Comparison of ENCODE assay signal across 1 cellular context in the genomic region with DNA sequence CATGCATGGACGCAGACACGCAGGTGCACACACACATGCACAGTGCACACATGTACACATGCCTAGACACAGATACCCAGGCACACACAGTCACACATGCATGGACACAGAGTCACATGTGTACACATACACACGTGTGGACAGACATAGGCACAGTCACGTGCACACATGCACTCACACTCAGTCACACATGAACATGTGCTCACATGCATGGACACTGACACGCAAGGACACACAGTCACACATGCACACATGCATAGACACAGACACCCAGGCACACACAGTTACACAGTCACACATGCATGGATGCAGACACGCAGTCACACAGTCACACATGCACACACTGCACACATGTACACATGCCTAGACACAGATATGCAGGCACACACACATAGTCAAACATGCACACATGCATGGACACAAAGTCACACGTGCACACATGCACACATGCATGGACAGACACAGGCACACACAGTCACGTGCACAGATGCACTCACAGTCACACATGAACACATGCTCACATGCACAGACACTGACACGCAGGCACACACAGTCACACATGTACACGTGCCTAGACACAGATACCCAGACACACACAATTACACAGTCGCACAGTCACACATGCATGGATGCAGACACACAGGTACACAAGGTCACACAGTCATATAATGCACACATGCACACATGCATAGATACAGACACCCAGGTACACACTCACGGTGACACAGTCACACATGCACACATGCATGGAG.
TF ChIP-seq lines count a peak whose summit lies in the region.

No MANE protein-coding gene starts in this region.

TF ChIP-seq in HepG2, 621 proteins besides CTCF, POLR2A, EP300 and RAD21:
- TF ChIP-seq, protein P1, sequence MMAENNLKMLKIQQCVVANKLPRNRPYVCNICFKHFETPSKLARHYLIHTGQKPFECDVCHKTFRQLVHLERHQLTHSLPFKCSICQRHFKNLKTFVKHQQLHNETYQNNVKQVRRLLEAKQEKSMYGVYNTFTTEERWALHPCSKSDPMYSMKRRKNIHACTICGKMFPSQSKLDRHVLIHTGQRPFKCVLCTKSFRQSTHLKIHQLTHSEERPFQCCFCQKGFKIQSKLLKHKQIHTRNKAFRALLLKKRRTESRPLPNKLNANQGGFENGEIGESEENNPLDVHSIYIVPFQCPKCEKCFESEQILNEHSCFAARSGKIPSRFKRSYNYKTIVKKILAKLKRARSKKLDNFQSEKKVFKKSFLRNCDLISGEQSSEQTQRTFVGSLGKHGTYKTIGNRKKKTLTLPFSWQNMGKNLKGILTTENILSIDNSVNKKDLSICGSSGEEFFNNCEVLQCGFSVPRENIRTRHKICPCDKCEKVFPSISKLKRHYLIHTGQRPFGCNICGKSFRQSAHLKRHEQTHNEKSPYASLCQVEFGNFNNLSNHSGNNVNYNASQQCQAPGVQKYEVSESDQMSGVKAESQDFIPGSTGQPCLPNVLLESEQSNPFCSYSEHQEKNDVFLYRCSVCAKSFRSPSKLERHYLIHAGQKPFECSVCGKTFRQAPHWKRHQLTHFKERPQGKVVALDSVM (CRISPR knock-in tag; IDR thresholded peaks at IDR 0.05), result no peak
- TF ChIP-seq, protein P2, sequence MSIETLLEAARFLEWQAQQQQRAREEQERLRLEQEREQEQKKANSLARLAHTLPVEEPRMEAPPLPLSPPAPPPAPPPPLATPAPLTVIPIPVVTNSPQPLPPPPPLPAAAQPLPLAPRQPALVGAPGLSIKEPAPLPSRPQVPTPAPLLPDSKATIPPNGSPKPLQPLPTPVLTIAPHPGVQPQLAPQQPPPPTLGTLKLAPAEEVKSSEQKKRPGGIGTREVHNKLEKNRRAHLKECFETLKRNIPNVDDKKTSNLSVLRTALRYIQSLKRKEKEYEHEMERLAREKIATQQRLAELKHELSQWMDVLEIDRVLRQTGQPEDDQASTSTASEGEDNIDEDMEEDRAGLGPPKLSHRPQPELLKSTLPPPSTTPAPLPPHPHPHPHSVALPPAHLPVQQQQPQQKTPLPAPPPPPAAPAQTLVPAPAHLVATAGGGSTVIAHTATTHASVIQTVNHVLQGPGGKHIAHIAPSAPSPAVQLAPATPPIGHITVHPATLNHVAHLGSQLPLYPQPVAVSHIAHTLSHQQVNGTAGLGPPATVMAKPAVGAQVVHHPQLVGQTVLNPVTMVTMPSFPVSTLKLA (IDR thresholded peaks at IDR 0.05), result peak; percentile 98
- TF ChIP-seq MYC (CRISPR knock-in tag; IDR thresholded peaks at IDR 0.05; ENCODE audit: borderline replicate concordance) (0 out of 2 replicates have a peak, but pooled peaks have one; percentile 25), ZNF468 (CRISPR knock-in tag; IDR thresholded peaks at IDR 0.05) (no peak), ATRX (CRISPR knock-in tag; IDR thresholded peaks at IDR 0.05; ENCODE audit: borderline replicate concordance) (no peak), TBP (CRISPR knock-in tag; IDR thresholded peaks at IDR 0.05) (no peak)
